Comparison of ENCODE assay signal across 8 cellular contexts in the genomic region with DNA sequence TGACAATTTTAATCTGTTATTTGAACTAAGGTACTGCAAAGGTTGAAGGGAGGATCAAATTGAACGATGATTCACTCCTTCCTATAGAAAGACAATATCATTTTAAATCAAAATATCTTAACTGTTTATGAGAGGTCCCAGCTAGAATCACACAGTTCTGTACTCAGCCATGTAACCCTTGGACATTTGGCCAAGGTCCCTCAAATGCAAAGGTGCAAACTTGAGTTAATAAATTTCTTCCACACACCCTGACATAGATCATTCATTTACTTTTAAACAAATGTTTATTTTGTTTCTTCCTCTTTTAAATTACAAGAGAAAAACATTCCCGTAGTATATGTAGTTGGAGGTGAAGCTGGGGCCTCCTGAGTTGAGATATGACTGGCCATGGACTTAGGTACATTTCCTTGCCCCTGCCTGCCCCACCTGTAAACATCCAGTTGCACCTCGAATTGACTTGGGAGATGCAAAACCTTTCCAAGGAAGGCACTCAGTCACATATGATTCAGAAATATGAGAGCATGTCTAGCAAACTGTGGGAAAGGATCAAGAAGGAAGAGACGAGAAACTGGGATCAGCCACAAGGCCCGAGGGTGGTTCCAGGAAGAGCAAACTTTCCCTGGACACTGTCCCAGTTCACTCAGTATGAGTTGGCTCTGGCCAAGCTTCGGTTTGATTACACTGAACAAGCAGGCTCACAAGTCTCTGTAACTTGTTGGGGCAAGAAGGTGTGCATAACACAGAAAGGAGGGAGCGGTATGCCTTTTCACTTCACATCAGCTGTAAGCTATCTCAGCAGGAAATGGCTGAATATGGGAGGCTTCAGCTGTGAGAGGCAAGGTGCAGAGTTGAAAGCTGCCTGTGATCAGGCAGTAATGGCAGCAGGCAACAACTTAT. TPM values are rescaled to one million over a fixed set of nuclear protein-coding genes. Genes with fewer than 3 reads are reported as not detected.
DNase-seq lines count a peak whose midpoint lies in the region; ATAC-seq, FAIRE-seq and TF ChIP-seq lines count a peak whose summit lies in the region.

No MANE protein-coding gene starts in this region.

- no peaks in the 10 kb centered on the region for H4K20me1 ChIP-seq in keratinocyte (ENCODE audit: control insufficient read depth, extremely low read depth, insufficient read depth, low read length)

- no peak for TF ChIP-seq CTCF in keratinocyte (optimal IDR thresholded peaks at IDR 0.05 in 1 of 3, IDR thresholded peaks at IDR 0.05 in 1 of 3, conservative IDR thresholded peaks at IDR 0.05 in 1 of 3; ENCODE audit: extremely low read depth in 1 of 3, insufficient read depth in 2 of 3, low read length in 3 of 3)
- TF ChIP-seq CTCF in thyroid gland (IDR thresholded peaks at IDR 0.05), result no peak

- peaks cover 35% of the 10 kb centered on the region for H3K36me3 Mint-ChIP-seq in activated T-cell treated with anti-CD3 and anti-CD28 coated beads, Interleukin-2, amount 50 U/mL, for 4 hours (ENCODE audit: insufficient read depth)
- peaks cover 24% of the 10 kb centered on the region for H3K36me3 Mint-ChIP-seq in activated naive CD8-positive, alpha-beta T cell

- dilution Hi-C loops in keratinocyte (cut with MboI; ENCODE audit: extremely low pct_ligation_motif_present, low sequenced_read_pairs), result no loop called here

- no peaks in the 10 kb centered on the region for H3K27me3 Mint-ChIP-seq in activated T-cell treated with anti-CD3 and anti-CD28 coated beads, Interleukin-2, amount 50 U/mL, for 4 hours (ENCODE audit: low read depth)
- H3K27me3 Mint-ChIP-seq in activated naive CD8-positive, alpha-beta T cell, result no peaks in the 10 kb centered on the region

- H3K36me3 ChIP-seq in keratinocyte (ENCODE audit: control insufficient read depth in 2 of 2, extremely low read depth in 1 of 2, insufficient read depth in 2 of 2, low read length in 2 of 2) (peaks cover 0 to 6% of the 10 kb centered on the region in 2 experiments), thyroid gland (no peaks in the 10 kb centered on the region)

- WGBS in thyroid gland, 2 donors, result 45 to 60% methylated on average over 7 of the region's 7 CpGs

- H2AFZ ChIP-seq in keratinocyte (ENCODE audit: control insufficient read depth, low read length), result peak overlapping the region; percentile 88

- peak; percentile 100 for FAIRE-seq in keratinocyte (lab: Jason Lieb, UNC)

- no peaks in the 10 kb centered on the region for H3K9me3 ChIP-seq in keratinocyte (ENCODE audit: control insufficient read depth, low read depth, low read length)
- no peaks in the 10 kb centered on the region for H3K9me3 ChIP-seq in thyroid gland

- H3K27me3 ChIP-seq in keratinocyte (ENCODE audit: control insufficient read depth, extremely low read depth, insufficient read depth, low read length), result no peaks in the 10 kb centered on the region
- no peaks in the 10 kb centered on the region for H3K27me3 ChIP-seq in thyroid gland

- H3K4me1 ChIP-seq in keratinocyte (ENCODE audit: control insufficient read depth, extremely low read depth, insufficient read depth, low read length), result peaks cover 48% of the 10 kb centered on the region
- H3K4me1 ChIP-seq in thyroid gland, result peaks cover 4 to 12% of the 10 kb centered on the region in 2 donors

- no peak for TF ChIP-seq POLR2A in thyroid gland (IDR thresholded peaks at IDR 0.05)

- no peaks in the 10 kb centered on the region for H3K79me2 ChIP-seq in keratinocyte (ENCODE audit: control insufficient read depth, insufficient read depth, low read length)

- DNase-seq in activated T-cell treated with anti-CD3 and anti-CD28 coated beads, Interleukin-2, amount 50 U/mL, for 4 hours, result no peak
- DNase-seq in activated T-cell treated with anti-CD3 and anti-CD28 coated beads, Interleukin-2, amount 50 U/mL, for 1 hour, result no peak
- DNase-seq in keratinocyte (ENCODE audit: low read depth, low spot score) (peak; percentile 92), thyroid gland (peak; percentile 13 to 49), NCI-H524 treated with DMSO at 0.1 percent for 48 hours (lab: John Stamatoyannopoulos, UW) (no peak), COLO668 (lab: John Stamatoyannopoulos, UW; ENCODE audit: unreplicated experiment) (no peak)

- H3K4me3 ChIP-seq in keratinocyte (ENCODE audit: control insufficient read depth in 2 of 3, extremely low read depth in 1 of 3, insufficient read depth in 2 of 3, low read depth in 1 of 3, low read length in 3 of 3) (peak overlapping the region in 2 of 3 experiments; percentile 6 to 44), thyroid gland (replicated peaks in 1 of 3) (no peak overlapping the region)

- H3K9me1 ChIP-seq in keratinocyte (ENCODE audit: control insufficient read depth, extremely low read depth, insufficient read depth, low read length), result no peaks in the 10 kb centered on the region

- H3K27ac ChIP-seq in keratinocyte (ENCODE audit: control insufficient read depth, insufficient read depth, low read length) (peak overlapping the region; percentile 97), thyroid gland (peak overlapping the region; percentile 7 to 34 (median 33))

- peak overlapping the region; percentile 69 for H3K4me3 Mint-ChIP-seq in activated T-cell treated with anti-CD3 and anti-CD28 coated beads, Interleukin-2, amount 50 U/mL, for 4 hours
- H3K4me3 Mint-ChIP-seq in activated naive CD8-positive, alpha-beta T cell, result peak overlapping the region; percentile 40

- H3K9ac ChIP-seq in keratinocyte (ENCODE audit: control insufficient read depth, extremely low read depth, insufficient read depth, low read length), result peak overlapping the region; percentile 76

- no peaks in the 10 kb centered on the region for H3K9me3 Mint-ChIP-seq in activated T-cell treated with anti-CD3 and anti-CD28 coated beads, Interleukin-2, amount 50 U/mL, for 4 hours
- no peaks in the 10 kb centered on the region for H3K9me3 Mint-ChIP-seq in activated naive CD8-positive, alpha-beta T cell (ENCODE audit: low read depth)

- H3K4me2 ChIP-seq in keratinocyte (ENCODE audit: control insufficient read depth, extremely low read depth, insufficient read depth, low read depth, low read length), result peak overlapping the region; percentile 84

- peak in 1 of 2 donors; percentile 3 for ATAC-seq in activated T-cell treated with anti-CD3 and anti-CD28 coated beads, Interleukin-2, amount 50 U/mL, for 4 hours
- ATAC-seq in GM18873 (IDR thresholded peaks at IDR 0.05; ENCODE audit: low FRiP score, unreplicated experiment), result no peak

- intact Hi-C loops in thyroid gland (cut with DNase I), result no loop called here

- peak overlapping the region; percentile 83 for H3K27ac Mint-ChIP-seq in activated naive CD8-positive, alpha-beta T cell

- peaks cover 92% of the 10 kb centered on the region for H3K4me1 Mint-ChIP-seq in activated T-cell treated with anti-CD3 and anti-CD28 coated beads, Interleukin-2, amount 50 U/mL, for 4 hours (ENCODE audit: low read depth)
- peaks cover 93% of the 10 kb centered on the region for H3K4me1 Mint-ChIP-seq in activated naive CD8-positive, alpha-beta T cell (ENCODE audit: low read depth)

RNA-seq across cellular contexts. Expression of a gene that starts 6.7 kb away (rescaled TPM):
- total RNA-seq in activated T-cell treated with anti-CD3 and anti-CD28 coated beads, Interleukin-2, amount 50 U/mL, for 4 hours, result 10 to 100 TPM; 12.9 to 24.3 (median 18.8) TPM
- polyA plus RNA-seq in keratinocyte, result 21.7 to 47.2 TPM (median 22.2 TPM) in 3 replicates
- polyA plus RNA-seq in keratinocyte (2011; ENCODE audit: low read depth), result 30.2 TPM
- 8.4 and 14.6 TPM in 2 replicates for polyA plus RNA-seq in keratinocyte (2011; cell fraction: cytosol; rRNA removed)
- polyA plus RNA-seq in keratinocyte (2011; cell fraction: nucleus; rRNA removed), result 39.4 and 45.3 TPM in 2 replicates
- 18.6 and 28.6 TPM in 2 replicates for polyA plus RNA-seq in keratinocyte (2012; ENCODE audit: low replicate concordance)
- 17.3 to 42.2 TPM (median 17.9 TPM) in 3 replicates for polyA minus RNA-seq in keratinocyte
- 4.6 TPM for polyA minus RNA-seq in keratinocyte (2011; cell fraction: cytosol; rRNA and poly(A)+ RNA removed)
- polyA minus RNA-seq in keratinocyte (2011; cell fraction: nucleus; rRNA and poly(A)+ RNA removed), result 27.8 and 41.7 TPM in 2 replicates
- 100 to 1,000 TPM in 1 of 4 donors, 10 to 100 TPM in 3; 24.4 to 178 (median 61.7) TPM for total RNA-seq in thyroid gland

Comparison
In these comparisons a context has a peak if more than half of its experiments do, and no peak if none do; other contexts are left out.
1. DNase-seq: peak in keratinocyte (single experiment) and thyroid gland (2 of 2); none in activated T-cell treated with anti-CD3 and anti-CD28 coated beads, Interleukin-2, amount 50 U/mL, for 4 hours (single experiment), activated T-cell treated with anti-CD3 and anti-CD28 coated beads, Interleukin-2, amount 50 U/mL, for 1 hour (single experiment), NCI-H524 treated with DMSO at 0.1 percent for 48 hours (single experiment) and COLO668 (single experiment).
2. H3K4me3 ChIP-seq: peak in keratinocyte (2 of 3); none in thyroid gland (0 of 3).